10 cellular contexts compared by ENCODE assay signal in the genomic region with DNA sequence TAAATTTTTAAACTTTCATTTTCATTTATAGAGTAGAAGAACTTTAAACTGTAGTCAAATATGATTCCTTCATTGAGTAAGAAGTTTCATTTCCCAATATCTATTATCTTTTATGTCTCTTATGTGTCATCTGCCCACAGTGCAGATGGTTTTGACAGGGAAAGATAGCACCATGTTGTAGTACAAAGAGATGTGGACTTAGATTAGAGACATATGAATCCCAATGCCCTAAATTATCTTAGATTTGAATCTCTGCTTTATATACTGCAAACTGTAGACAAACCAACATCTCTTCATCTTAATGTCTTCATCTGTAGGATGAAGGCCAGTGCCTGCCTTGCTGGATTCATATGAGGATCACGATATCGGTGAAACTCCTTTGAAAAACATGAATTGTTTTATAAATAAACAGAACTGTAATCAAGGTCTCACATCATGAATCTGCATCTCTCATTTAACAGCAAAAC.
DNase-seq lines count a peak whose midpoint lies in the region; ATAC-seq and TF ChIP-seq lines count a peak whose summit lies in the region.
"Had no signal": no experiment of that assay in that cellular context is flagged by ENCODE, and none has a peak within 500 bp of the region (broad histone marks: within the 10 kb centered on the region; RNA-seq: fewer than 3 reads in every experiment).

No MANE protein-coding gene starts in this region.

- H3K4me1 ChIP-seq in CD8-positive, alpha-beta T cell (ENCODE audit: insufficient read depth, low read length): no peaks in the 10 kb centered on the region
- H3K4me1 ChIP-seq: gastrocnemius medialis had no signal

- no peak overlapping the region for H3K4me3 Mint-ChIP-seq in naive B cell
- no peak overlapping the region for H3K4me3 Mint-ChIP-seq in CD8-positive, alpha-beta T cell
- H3K4me3 Mint-ChIP-seq: activated CD4-positive, alpha-beta memory T cell treated with anti-CD3 and anti-CD28 coated beads for 36 hours had no signal

- H3K4me3 ChIP-seq in CD8-positive, alpha-beta T cell (ENCODE audit: low read depth, low read length): no peak overlapping the region
- H3K4me3 ChIP-seq: gastrocnemius medialis had no signal

- POLR2A ChIA-PET in CD8-positive, alpha-beta T cell (lab: Charles Lee): no interaction called here

- intact Hi-C loops in CD8-positive, alpha-beta T cell (cut with DNase I, micrococcal nuclease): no loop called here

- H3K27me3 ChIP-seq in CD8-positive, alpha-beta T cell (ENCODE audit: insufficient read depth, low read length): no peaks in the 10 kb centered on the region
- H3K27me3 ChIP-seq: gastrocnemius medialis had no signal

- no peak for TF ChIP-seq CTCF in CD8-positive, alpha-beta T cell (IDR thresholded peaks at IDR 0.05)

- no peaks in the 10 kb centered on the region for H3K27me3 Mint-ChIP-seq in naive B cell
- H3K27me3 Mint-ChIP-seq in CD8-positive, alpha-beta T cell (ENCODE audit: low read depth): no peaks in the 10 kb centered on the region
- H3K27me3 Mint-ChIP-seq: activated CD4-positive, alpha-beta memory T cell treated with anti-CD3 and anti-CD28 coated beads for 36 hours had no signal

- no peak overlapping the region for H3K27ac ChIP-seq in CD8-positive, alpha-beta T cell (ENCODE audit: low read depth, low read length)
- H3K27ac ChIP-seq: gastrocnemius medialis had no signal

- CTCF ChIA-PET in CD8-positive, alpha-beta T cell (lab: Charles Lee): no interaction called here

- peak; percentile 13 for DNase-seq in naive B cell
- no peak for DNase-seq in CD8-positive, alpha-beta T cell
- no peak for DNase-seq in globus pallidus (ENCODE audit: low spot score)
- no peak for DNase-seq in NCI-H187 treated with DMSO at 0.1 percent for 48 hours (lab: John Stamatoyannopoulos, UW)
- DNase-seq: activated CD4-positive, alpha-beta memory T cell treated with anti-CD3 and anti-CD28 coated beads for 36 hours; central memory CD4-positive, alpha-beta T cell; gastrocnemius medialis had no signal

- peaks cover 0 to 24% of the 10 kb centered on the region in 2 donors for H3K36me3 Mint-ChIP-seq in naive B cell
- H3K36me3 Mint-ChIP-seq in CD8-positive, alpha-beta T cell: no peaks in the 10 kb centered on the region
- H3K36me3 Mint-ChIP-seq: activated CD4-positive, alpha-beta memory T cell treated with anti-CD3 and anti-CD28 coated beads for 36 hours had no signal

- H3K9me3 Mint-ChIP-seq in naive B cell: no peaks in the 10 kb centered on the region
- no peaks in the 10 kb centered on the region for H3K9me3 Mint-ChIP-seq in CD8-positive, alpha-beta T cell
- H3K9me3 Mint-ChIP-seq: activated CD4-positive, alpha-beta memory T cell treated with anti-CD3 and anti-CD28 coated beads for 36 hours had no signal

- peak overlapping the region in 4 of 6 donors; percentile 57 to 68 (median 64) for H3K27ac Mint-ChIP-seq in naive B cell
- H3K27ac Mint-ChIP-seq in CD8-positive, alpha-beta T cell: no peak overlapping the region
- H3K27ac Mint-ChIP-seq: activated CD4-positive, alpha-beta memory T cell treated with anti-CD3 and anti-CD28 coated beads for 36 hours had no signal

- H3K9me3 ChIP-seq in CD8-positive, alpha-beta T cell (ENCODE audit: low read length): no peaks in the 10 kb centered on the region
- H3K9me3 ChIP-seq: gastrocnemius medialis had no signal

- peaks cover 17 to 46% (median 33%) of the 10 kb centered on the region in 3 donors for H3K4me1 Mint-ChIP-seq in naive B cell
- peaks cover 3% of the 10 kb centered on the region for H3K4me1 Mint-ChIP-seq in CD8-positive, alpha-beta T cell (ENCODE audit: low read depth)

- no peaks in the 10 kb centered on the region for H3K36me3 ChIP-seq in CD8-positive, alpha-beta T cell (ENCODE audit: insufficient read depth, low read length)
- H3K36me3 ChIP-seq: gastrocnemius medialis had no signal

- ATAC-seq in GM18907 (IDR thresholded peaks at IDR 0.05; ENCODE audit: unreplicated experiment) (peak; percentile 95), GM21717 (IDR thresholded peaks at IDR 0.05; ENCODE audit: unreplicated experiment) (peak; percentile 97), HG03457 (IDR thresholded peaks at IDR 0.05; ENCODE audit: unreplicated experiment) (peak; percentile 97), naive B cell (ENCODE audit: low read depth in 2 of 2) (peak; percentile 89 to 91)
- no peak for ATAC-seq in CD8-positive, alpha-beta T cell
- ATAC-seq: gastrocnemius medialis had no signal
